Comparison of ENCODE assay signal across 9 cellular contexts in genomic region chr4:74364649-74365491, GRCh38. TPM values are rescaled to one million over a fixed set of nuclear protein-coding genes. Genes with fewer than 3 reads are reported as not detected.
DNase-seq lines count a peak whose midpoint lies in the region; TF ChIP-seq lines count a peak whose summit lies in the region.
"Had no signal": no experiment of that assay in that cellular context is flagged by ENCODE, and none has a peak within 500 bp of the region (broad histone marks: within the 10 kb centered on the region; RNA-seq: fewer than 3 reads in every experiment).

TSS of gene EREG (plus strand) at chr4:74365145. CDS start at chr4:74365309, 164 bp downstream.

- no TSS peak for BruUV-seq in PC-9 (replicated peaks; lab: Mats Ljungman, UMichigan)

- H2AFZ ChIP-seq in PC-9: peak within 1 kb of the TSS; percentile 83

- intact Hi-C loops in PC-9 (cut with micrococcal nuclease; ENCODE audit: unreplicated experiment): no loop called here

- H3K4me3 ChIP-seq in PC-9 (peak within 1 kb of the TSS; percentile 71), endodermal cell (ENCODE audit: low read length) (peak within 1 kb of the TSS; percentile 76), tibial nerve (peak within 1 kb of the TSS; percentile 18 to 42 (median 32)), WERI-Rb-1 (ENCODE audit: low read depth, low read length) (no peak within 1 kb of the TSS)
- H3K4me3 ChIP-seq: SK-N-MC had no signal

- H3K79me2 ChIP-seq in PC-9 (ENCODE audit: low read depth): peaks cover 49% of the 10 kb centered on the region

- peak within 1 kb of the TSS; percentile 82 for H3K4me2 ChIP-seq in PC-9

- peaks cover 31% of the 10 kb centered on the region for H3K4me1 ChIP-seq in PC-9 (replicated peaks; ENCODE audit: insufficient read depth)
- peaks cover 10% of the 10 kb centered on the region for H3K4me1 ChIP-seq in endodermal cell (ENCODE audit: control insufficient read depth, insufficient read depth, low read length)
- peaks cover 0 to 17% (median 3%) of the 10 kb centered on the region in 4 donors for H3K4me1 ChIP-seq in tibial nerve

- H3K4me3 Mint-ChIP-seq in HFFc6: peak within 1 kb of the TSS; percentile 97
- H3K4me3 Mint-ChIP-seq in endodermal cell: peak within 1 kb of the TSS; percentile 62
- H3K4me3 Mint-ChIP-seq in mesothelial cell of epicardium: peak within 1 kb of the TSS; percentile 63

- H3K27me3 ChIP-seq in PC-9 (ENCODE audit: insufficient read depth, low read depth) (no peaks in the 10 kb centered on the region), endodermal cell (ENCODE audit: control insufficient read depth, insufficient read depth, low read length, poor library complexity, severe bottlenecking) (peaks cover 34% of the 10 kb centered on the region), tibial nerve (peaks cover 0 to 37% of the 10 kb centered on the region in 2 donors), WERI-Rb-1 (ENCODE audit: insufficient read depth, low read depth, severe bottlenecking) (no peaks in the 10 kb centered on the region)

- CTCF ChIA-PET in PC-9 (lab: Charles Lee): interaction anchor here (0.6 kb wide), 1 partner anchor 10 kb away, joined by 5 read pairs; no protein-coding TSS in a partner anchor

- DNase-seq in GM13976 (ENCODE audit: low spot score) (peak; percentile 40), HFFc6 (peak; percentile 86), PC-9 (peak in 1 of 2 experiments; percentile 67), endodermal cell (peak; percentile 91), mesothelial cell of epicardium (ENCODE audit: low spot score in 2 of 2, unreplicated experiment in 2 of 2) (peak; percentile 31 to 51), tibial nerve (ENCODE audit: low spot score in 2 of 2) (no peak), NCI-H2227 (lab: John Stamatoyannopoulos, UW; ENCODE audit: unreplicated experiment) (no peak), WERI-Rb-1 (no peak)

- H3K9me2 ChIP-seq in PC-9 (ENCODE audit: insufficient read depth): no peaks in the 10 kb centered on the region

- H3K9me3 ChIP-seq in PC-9 (ENCODE audit: insufficient read depth, low read depth) (no peaks in the 10 kb centered on the region), endodermal cell (ENCODE audit: control insufficient read depth, low read length) (no peaks in the 10 kb centered on the region), tibial nerve (no peaks in the 10 kb centered on the region), WERI-Rb-1 (ENCODE audit: severe bottlenecking) (no peaks in the 10 kb centered on the region)

- TF ChIP-seq POLR2A in tibial nerve (IDR thresholded peaks at IDR 0.05): no peak

- no peaks in the 10 kb centered on the region for H3K27me3 Mint-ChIP-seq in HFFc6 (ENCODE audit: insufficient read depth)
- peaks cover 32% of the 10 kb centered on the region for H3K27me3 Mint-ChIP-seq in endodermal cell (ENCODE audit: insufficient read depth)
- H3K27me3 Mint-ChIP-seq in mesothelial cell of epicardium (ENCODE audit: low read depth): peaks cover 49% of the 10 kb centered on the region

- no peaks in the 10 kb centered on the region for H3K36me3 ChIP-seq in PC-9 (ENCODE audit: low read depth)
- H3K36me3 ChIP-seq in endodermal cell (ENCODE audit: control insufficient read depth, insufficient read depth, low read length): no peaks in the 10 kb centered on the region
- no peaks in the 10 kb centered on the region for H3K36me3 ChIP-seq in tibial nerve
- H3K36me3 ChIP-seq in WERI-Rb-1: no peaks in the 10 kb centered on the region

- no peak within 1 kb of the TSS for H3K9ac ChIP-seq in endodermal cell (ENCODE audit: extremely low read depth, low read length, poor library complexity, severe bottlenecking)

- no peaks in the 10 kb centered on the region for H4K20me1 ChIP-seq in PC-9 (ENCODE audit: insufficient read depth)

- peaks cover 69% of the 10 kb centered on the region for H3K4me1 Mint-ChIP-seq in HFFc6 (ENCODE audit: low read depth)
- peaks cover 26% of the 10 kb centered on the region for H3K4me1 Mint-ChIP-seq in endodermal cell
- H3K4me1 Mint-ChIP-seq in mesothelial cell of epicardium: peaks cover 21% of the 10 kb centered on the region

- H3K9me3 Mint-ChIP-seq in HFFc6 (no peaks in the 10 kb centered on the region), endodermal cell (no peaks in the 10 kb centered on the region), mesothelial cell of epicardium (no peaks in the 10 kb centered on the region)

- peak within 1 kb of the TSS; percentile 72 for H3K27ac ChIP-seq in PC-9
- no peak within 1 kb of the TSS for H3K27ac ChIP-seq in endodermal cell (ENCODE audit: low read depth, low read length)
- no peak within 1 kb of the TSS for H3K27ac ChIP-seq in tibial nerve
- no peak within 1 kb of the TSS for H3K27ac ChIP-seq in WERI-Rb-1
- H3K27ac ChIP-seq: SK-N-MC had no signal

- no peak for TF ChIP-seq CTCF in GM13976 (IDR thresholded peaks at IDR 0.05; ENCODE audit: borderline replicate concordance, control extremely low read depth, extremely low read depth, insufficient read depth, missing control alignments)
- TF ChIP-seq CTCF in HFFc6 (IDR thresholded peaks at IDR 0.05): peak; percentile 24; the same call in 1 of the 2 replicates
- no peak for TF ChIP-seq CTCF in PC-9 (conservative IDR thresholded peaks at IDR 0.05)
- no peak for TF ChIP-seq CTCF in endodermal cell (conservative IDR thresholded peaks at IDR 0.05)
- TF ChIP-seq CTCF in mesothelial cell of epicardium (IDR thresholded peaks at IDR 0.05; ENCODE audit: unreplicated experiment): no peak
- TF ChIP-seq CTCF in tibial nerve (IDR thresholded peaks at IDR 0.05): no peak
- no peak for TF ChIP-seq CTCF in WERI-Rb-1 (IDR thresholded peaks at IDR 0.05; ENCODE audit: low read depth, low read length)

- H3K27ac Mint-ChIP-seq in HFFc6: peak within 1 kb of the TSS; percentile 95
- H3K27ac Mint-ChIP-seq in endodermal cell: no peak within 1 kb of the TSS
- H3K27ac Mint-ChIP-seq in mesothelial cell of epicardium: no peak within 1 kb of the TSS

- in situ Hi-C loops in GM13976 (cut with MboI; ENCODE audit: low sequenced_read_pairs, unreplicated experiment): no loop called here

- POLR2A ChIA-PET in PC-9 (lab: Charles Lee; ENCODE audit: unreplicated experiment): no interaction called here

- H3K36me3 Mint-ChIP-seq in HFFc6 (ENCODE audit: low read depth) (peaks cover 11% of the 10 kb centered on the region), endodermal cell (ENCODE audit: low read depth) (no peaks in the 10 kb centered on the region), mesothelial cell of epicardium (no peaks in the 10 kb centered on the region)

- TF ChIP-seq EP300 in tibial nerve (IDR thresholded peaks at IDR 0.05): no peak

- no peaks in the 10 kb centered on the region for H3F3A ChIP-seq in PC-9 (ENCODE audit: insufficient read depth, low read depth)

- WGBS in endodermal cell (ENCODE audit: insufficient coverage in 1 of 2, insufficient read length in 1 of 2), 2 experiments: 5 to 8% methylated on average over 16 to 40 of the region's 40 CpGs
- 5 to 14% methylated on average over 16 to 37 of the region's 40 CpGs for WGBS in tibial nerve, 2 donors

RNA-seq across cellular contexts. Expression of gene EREG, which starts in this region (rescaled TPM):
- 10 to 100 TPM; 28.8 to 38.0 (median 32.7) TPM for total RNA-seq in HFFc6 (2021; fragmentation: NEBNext Ultra II Directional; extraction: Animal tissue kit (Norgen Biotek cat#: 25700))
- 0.46 and 0.58 TPM in 2 replicates for total RNA-seq in PC-9 (2021)
- total RNA-seq in endodermal cell: under 1 TPM in 1 of 2 donors, not detected in 1; 0.11 TPM
- not detected for polyA plus RNA-seq in endodermal cell (2013, experiment 1 of 2)
- polyA plus RNA-seq in endodermal cell (2013, experiment 2 of 2): not detected
- 0.04 to 0.22 TPM in 2 of 3 replicates, not detected in the other for total RNA-seq in mesothelial cell of epicardium
- total RNA-seq in tibial nerve: under 1 TPM in 2 of 4 donors, not detected in 2; 0.20 to 0.21 TPM

Comparison
In these comparisons a context has a peak if more than half of its experiments do, and no peak if none do; other contexts are left out.
1. RNA of gene EREG (total RNA-seq): 28.8 to 38.0 TPM in HFFc6; 0.46 to 0.58 TPM in PC-9, 0.04 to 0.22 TPM in mesothelial cell of epicardium, 0.20 to 0.21 TPM in tibial nerve and 0.11 TPM in endodermal cell; every median in the first group is over 10 times any median in the second.
2. Peak in DNase-seq and H3K4me3 ChIP-seq in endodermal cell; RNA of the gene not detected or under 1 TPM.
3. Peak in DNase-seq in mesothelial cell of epicardium; RNA of the gene not detected or under 1 TPM.
4. DNase-seq: peak in GM13976 (single experiment) and HFFc6 (single experiment); none in tibial nerve (0 of 2), NCI-H2227 (single experiment) and WERI-Rb-1 (single experiment).
5. Peak in every context shown above with its lines, with median percentiles within 50 percentile points of each other: H3K4me3 Mint-ChIP-seq.